Comparison of ENCODE assay signal across 1 cellular context in genomic region chr6:155106456-155107107, GRCh38.
TF ChIP-seq lines count a peak whose summit lies in the region.

No MANE protein-coding gene starts in this region.

TF ChIP-seq in WTC11, 78 proteins besides CTCF, POLR2A, EP300 and RAD21 (continued from another document):
- no peak for TF ChIP-seq AFF4 (CRISPR knock-in tag; IDR thresholded peaks at IDR 0.05; ENCODE audit: borderline replicate concordance)
- no peak for TF ChIP-seq GABPB1 (CRISPR knock-in tag; IDR thresholded peaks at IDR 0.05)
- no peak for TF ChIP-seq MLX (CRISPR knock-in tag; IDR thresholded peaks at IDR 0.05)
- TF ChIP-seq ZNF396 (CRISPR knock-in tag; IDR thresholded peaks at IDR 0.05; ENCODE audit: borderline replicate concordance), result no peak
- TF ChIP-seq ZNF219 (CRISPR knock-in tag; IDR thresholded peaks at IDR 0.05; ENCODE audit: borderline replicate concordance), result no peak
